In genomic region chr2:152240559-152241231, GRCh38 we compare ENCODE assay signal across 17 cellular contexts.
DNase-seq lines count a peak whose midpoint lies in the region; ATAC-seq, FAIRE-seq and TF ChIP-seq lines count a peak whose summit lies in the region.
"Had no signal": no experiment of that assay in that cellular context is flagged by ENCODE, and none has a peak within 500 bp of the region (broad histone marks: within the 10 kb centered on the region; RNA-seq: fewer than 3 reads in every experiment).

No MANE protein-coding gene starts in this region.

- dilution Hi-C loops in keratinocyte (cut with MboI; ENCODE audit: extremely low pct_ligation_motif_present, low sequenced_read_pairs): no loop called here

- peak overlapping the region; percentile 69 for H3K4me2 ChIP-seq in keratinocyte (ENCODE audit: control insufficient read depth, extremely low read depth, insufficient read depth, low read depth, low read length)

- no peak overlapping the region for H2AFZ ChIP-seq in keratinocyte (ENCODE audit: control insufficient read depth, low read length)

- H3K27ac ChIP-seq in keratinocyte (ENCODE audit: control insufficient read depth, insufficient read depth, low read length) (peak overlapping the region; percentile 80), lower lobe of right lung (no peak overlapping the region)
- H3K27ac ChIP-seq: tibial artery, VCaP had no signal

- ATAC-seq in lower lobe of right lung: no peak
- ATAC-seq in GM21737 (IDR thresholded peaks at IDR 0.05; ENCODE audit: unreplicated experiment): no peak

- peaks cover 37% of the 10 kb centered on the region for H3K4me1 ChIP-seq in keratinocyte (ENCODE audit: control insufficient read depth, extremely low read depth, insufficient read depth, low read length)
- no peaks in the 10 kb centered on the region for H3K4me1 ChIP-seq in lower lobe of right lung

- intact Hi-C loops in lower lobe of right lung (cut with DNase I): no loop called here

- TF ChIP-seq CTCF in cardiac fibroblast (IDR thresholded peaks at IDR 0.05; ENCODE audit: low read depth, low read length) (no peak), keratinocyte (optimal IDR thresholded peaks at IDR 0.05 in 1 of 3, IDR thresholded peaks at IDR 0.05 in 1 of 3, conservative IDR thresholded peaks at IDR 0.05 in 1 of 3; ENCODE audit: extremely low read depth in 1 of 3, insufficient read depth in 2 of 3, low read length in 3 of 3) (no peak), lower lobe of right lung (IDR thresholded peaks at IDR 0.05) (no peak), GM20000 (IDR thresholded peaks at IDR 0.05; ENCODE audit: extremely low read depth, missing control alignments) (no peak)

- H3K27me3 ChIP-seq in keratinocyte (ENCODE audit: control insufficient read depth, extremely low read depth, insufficient read depth, low read length) (no peaks in the 10 kb centered on the region), lower lobe of right lung (ENCODE audit: low read depth) (no peaks in the 10 kb centered on the region)
- H3K27me3 ChIP-seq: tibial artery had no signal

- no peaks in the 10 kb centered on the region for H3K79me2 ChIP-seq in keratinocyte (ENCODE audit: control insufficient read depth, insufficient read depth, low read length)

- H3K36me3 ChIP-seq in keratinocyte (ENCODE audit: control insufficient read depth in 2 of 2, extremely low read depth in 1 of 2, insufficient read depth in 2 of 2, low read length in 2 of 2) (no peaks in the 10 kb centered on the region), lower lobe of right lung (no peaks in the 10 kb centered on the region)
- H3K36me3 ChIP-seq: tibial artery had no signal

- peak; percentile 98 for FAIRE-seq in keratinocyte (lab: Jason Lieb, UNC)

- peak; percentile 86 for DNase-seq in DMS 273 (lab: John Stamatoyannopoulos, UW; ENCODE audit: unreplicated experiment)
- peak; percentile 75 for DNase-seq in NCI-H2171 treated with DMSO at 0.1 percent for 48 hours (lab: John Stamatoyannopoulos, UW)
- peak; percentile 76 to 88 for DNase-seq in cardiac fibroblast (ENCODE audit: low read depth in 2 of 2)
- DNase-seq in keratinocyte (ENCODE audit: low read depth, low spot score): peak; percentile 77
- no peak for DNase-seq in DMS79 treated with DMSO at 0.1 percent for 48 hours (lab: John Stamatoyannopoulos, UW)
- no peak for DNase-seq in lower lobe of right lung
- no peak for DNase-seq in GM20000 (ENCODE audit: low spot score)
- DNase-seq: activated effector memory CD4-positive, alpha-beta T cell treated with Interleukin-2 at 50 U/mL for 16 hours; aorta; NCI-H1092; NCI-H2227 treated with DMSO at 0.1 percent for 48 hours; nephron progenitor cell; right cardiac atrium; stimulated activated CD4-positive, alpha-beta T cell treated with anti-CD3 and anti-CD28 coated beads, Interleukin-2, amount 100 ng/mL, for 48 hours; tibial artery had no signal

- H4K20me1 ChIP-seq in keratinocyte (ENCODE audit: control insufficient read depth, extremely low read depth, insufficient read depth, low read length): no peaks in the 10 kb centered on the region

- no peak overlapping the region for H3K9ac ChIP-seq in keratinocyte (ENCODE audit: control insufficient read depth, extremely low read depth, insufficient read depth, low read length)

- H3K9me1 ChIP-seq in keratinocyte (ENCODE audit: control insufficient read depth, extremely low read depth, insufficient read depth, low read length): no peaks in the 10 kb centered on the region

- H3K9me3 ChIP-seq in keratinocyte (ENCODE audit: control insufficient read depth, low read depth, low read length) (peaks cover 5% of the 10 kb centered on the region), lower lobe of right lung (peaks cover 6% of the 10 kb centered on the region)

- H3K4me3 ChIP-seq in cardiac fibroblast (replicated peaks in 1 of 2; ENCODE audit: low read depth in 2 of 2, low read length in 2 of 2) (no peak overlapping the region), keratinocyte (ENCODE audit: control insufficient read depth in 2 of 3, extremely low read depth in 1 of 3, insufficient read depth in 2 of 3, low read depth in 1 of 3, low read length in 3 of 3) (no peak overlapping the region), lower lobe of right lung (no peak overlapping the region)
- H3K4me3 ChIP-seq: tibial artery had no signal

Comparison
In these comparisons a context has a peak if more than half of its experiments do, and no peak if none do; other contexts are left out.
1. DNase-seq: peak in DMS 273 (single experiment), NCI-H2171 treated with DMSO at 0.1 percent for 48 hours (single experiment), cardiac fibroblast (2 of 2) and keratinocyte (single experiment); none in DMS79 treated with DMSO at 0.1 percent for 48 hours (single experiment), lower lobe of right lung (single experiment) and GM20000 (single experiment).